20 cellular contexts compared by ENCODE assay signal in genomic region chr7:77335581-77335980, GRCh38.
DNase-seq lines count a peak whose midpoint lies in the region; ATAC-seq and TF ChIP-seq lines count a peak whose summit lies in the region.
"Had no signal": no experiment of that assay in that cellular context is flagged by ENCODE, and none has a peak within 500 bp of the region (broad histone marks: within the 10 kb centered on the region; RNA-seq: fewer than 3 reads in every experiment).

No MANE protein-coding gene starts in this region.

- H2BK5ac ChIP-seq in mesendoderm (ENCODE audit: low read length): no peak overlapping the region

- H2BK15ac ChIP-seq in mesendoderm (replicated peaks; ENCODE audit: low read depth): no peak overlapping the region

- H3K9me3 ChIP-seq in MM.1S (replicated peaks; ENCODE audit: insufficient read depth, low read length) (no peaks in the 10 kb centered on the region), neural progenitor cell (ENCODE audit: low read depth) (no peaks in the 10 kb centered on the region)
- H3K9me3 ChIP-seq: esophagus squamous epithelium had no signal

- H3K27ac ChIP-seq in MM.1S (ENCODE audit: low read length) (peak overlapping the region; percentile 18; the same call in 1 of the 2 replicates), mesendoderm (ENCODE audit: low read depth, low read length) (no peak overlapping the region), neural progenitor cell (no peak overlapping the region)
- H3K27ac ChIP-seq: SK-N-MC had no signal

- TF ChIP-seq CTCF in AG09319 (IDR thresholded peaks at IDR 0.05; ENCODE audit: low read depth, low read length) (no peak), MM.1S (IDR thresholded peaks at IDR 0.05; ENCODE audit: low read length) (no peak), glutamatergic neuron (IDR thresholded peaks at IDR 0.05; ENCODE audit: partially characterized antibody, unreplicated experiment) (no peak), neural progenitor cell (IDR thresholded peaks at IDR 0.05) (no peak)

- H3K23ac ChIP-seq in mesendoderm (ENCODE audit: low read length): no peak overlapping the region

- no peak overlapping the region for H3K4me3 ChIP-seq in MM.1S (ENCODE audit: low read length)
- no peak overlapping the region for H3K4me3 ChIP-seq in mesendoderm (ENCODE audit: low read length)
- no peak overlapping the region for H3K4me3 ChIP-seq in neural progenitor cell
- H3K4me3 ChIP-seq: esophagus squamous epithelium, SK-N-MC had no signal

- ATAC-seq in central memory CD8-positive, alpha-beta T cell (replicated peaks; ENCODE audit: extremely low read depth, poor library complexity, severe bottlenecking): no peak
- ATAC-seq in stimulated activated naive CD8-positive, alpha-beta T cell treated with anti-CD3 and anti-CD28 coated beads, Interleukin-15, Interleukin-2, amounts not matched to agents 100 U/mL and 50 U/mL, for 24 hours: no peak
- ATAC-seq: activated CD4-positive, CD25-positive, alpha-beta regulatory T cell treated with anti-CD3 and anti-CD28 coated beads, Interleukin-2, amount 50 U/mL, for 24 hours had no signal

- H3K79me1 ChIP-seq in mesendoderm (ENCODE audit: low read length): no peaks in the 10 kb centered on the region

- H3K36me3 ChIP-seq in MM.1S (replicated peaks; ENCODE audit: insufficient read depth, low read length) (no peaks in the 10 kb centered on the region), mesendoderm (ENCODE audit: control insufficient read depth, insufficient read depth, low read length) (no peaks in the 10 kb centered on the region), neural progenitor cell (no peaks in the 10 kb centered on the region)
- H3K36me3 ChIP-seq: esophagus squamous epithelium had no signal

- H3K4me2 ChIP-seq in MM.1S (ENCODE audit: low read depth, low read length) (peak overlapping the region; percentile 0; the same call in 1 of the 2 replicates), mesendoderm (ENCODE audit: low read length) (no peak overlapping the region), neural progenitor cell (no peak overlapping the region)

- peaks cover 27% of the 10 kb centered on the region for H3K4me1 ChIP-seq in MM.1S (ENCODE audit: low read length)
- H3K4me1 ChIP-seq in mesendoderm (ENCODE audit: control insufficient read depth, low read depth, low read length): peaks cover 6% of the 10 kb centered on the region
- no peaks in the 10 kb centered on the region for H3K4me1 ChIP-seq in neural progenitor cell

- H3K9ac ChIP-seq in MM.1S (ENCODE audit: low read length): no peak overlapping the region
- no peak overlapping the region for H3K9ac ChIP-seq in mesendoderm (ENCODE audit: low read length)
- no peak overlapping the region for H3K9ac ChIP-seq in neural progenitor cell

- no peak overlapping the region for H3K4me3 Mint-ChIP-seq in central memory CD8-positive, alpha-beta T cell
- H3K4me3 Mint-ChIP-seq in activated naive CD8-positive, alpha-beta T cell treated with anti-CD3 and anti-CD28 coated beads for 36 hours: no peak overlapping the region
- H3K4me3 Mint-ChIP-seq in glutamatergic neuron (ENCODE audit: unreplicated experiment) (no peak overlapping the region), neural progenitor cell (no peak overlapping the region)
- H3K4me3 Mint-ChIP-seq: nephron progenitor cell had no signal

- H3K4me1 Mint-ChIP-seq in central memory CD8-positive, alpha-beta T cell: peaks cover 40% of the 10 kb centered on the region
- peaks cover 25% of the 10 kb centered on the region for H3K4me1 Mint-ChIP-seq in activated naive CD8-positive, alpha-beta T cell treated with anti-CD3 and anti-CD28 coated beads for 36 hours
- H3K4me1 Mint-ChIP-seq in glutamatergic neuron (ENCODE audit: low read depth, unreplicated experiment): peaks cover 8% of the 10 kb centered on the region
- H3K4me1 Mint-ChIP-seq in neural progenitor cell: peaks cover 6% of the 10 kb centered on the region

- H4K5ac ChIP-seq in mesendoderm (ENCODE audit: low read length): no peak overlapping the region

- no peaks in the 10 kb centered on the region for H4K20me1 ChIP-seq in MM.1S (ENCODE audit: insufficient read depth, low read length)
- no peaks in the 10 kb centered on the region for H4K20me1 ChIP-seq in neural progenitor cell (ENCODE audit: low read depth)

- no peak overlapping the region for H2AFZ ChIP-seq in MM.1S (ENCODE audit: low read length)
- H2AFZ ChIP-seq in neural progenitor cell (replicated peaks): no peak overlapping the region

- H3K79me2 ChIP-seq in MM.1S (ENCODE audit: low read length): no peaks in the 10 kb centered on the region
- no peaks in the 10 kb centered on the region for H3K79me2 ChIP-seq in mesendoderm (ENCODE audit: control insufficient read depth, insufficient read depth, low read length)
- no peaks in the 10 kb centered on the region for H3K79me2 ChIP-seq in neural progenitor cell (ENCODE audit: low read depth)

- H3K27ac Mint-ChIP-seq in central memory CD8-positive, alpha-beta T cell (ENCODE audit: low read depth): peak overlapping the region; percentile 24
- H3K27ac Mint-ChIP-seq in activated naive CD8-positive, alpha-beta T cell treated with anti-CD3 and anti-CD28 coated beads for 36 hours: no peak overlapping the region
- no peak overlapping the region for H3K27ac Mint-ChIP-seq in glutamatergic neuron (ENCODE audit: unreplicated experiment)
- no peak overlapping the region for H3K27ac Mint-ChIP-seq in neural progenitor cell
- H3K27ac Mint-ChIP-seq: nephron progenitor cell had no signal

- peak overlapping the region; percentile 45 for H2BK120ac ChIP-seq in mesendoderm (ENCODE audit: low read depth, low read length)

- peaks cover 13% of the 10 kb centered on the region; the same call in 1 of the 2 replicates for H3F3A ChIP-seq in MM.1S (ENCODE audit: insufficient read depth, low read length)
- H3F3A ChIP-seq in neural progenitor cell (ENCODE audit: low read depth): no peaks in the 10 kb centered on the region

- no peak overlapping the region for H2AK5ac ChIP-seq in mesendoderm (ENCODE audit: low read length)

- H3K18ac ChIP-seq in mesendoderm (ENCODE audit: low read length): no peak overlapping the region

- no peaks in the 10 kb centered on the region for H3K9me3 Mint-ChIP-seq in central memory CD8-positive, alpha-beta T cell
- peaks cover 2% of the 10 kb centered on the region for H3K9me3 Mint-ChIP-seq in activated naive CD8-positive, alpha-beta T cell treated with anti-CD3 and anti-CD28 coated beads for 36 hours
- H3K9me3 Mint-ChIP-seq in glutamatergic neuron (ENCODE audit: unreplicated experiment) (peaks cover 6% of the 10 kb centered on the region), neural progenitor cell (peaks cover 3% of the 10 kb centered on the region)
- H3K9me3 Mint-ChIP-seq: nephron progenitor cell had no signal

- H3K4ac ChIP-seq in mesendoderm (ENCODE audit: low read depth, low read length): no peak overlapping the region

- no peak overlapping the region for H4K8ac ChIP-seq in mesendoderm (ENCODE audit: low read depth, low read length)

- DNase-seq in AG09319 (ENCODE audit: extremely low read depth, low read depth) (peak; percentile 56), MM.1S (no peak), mesendoderm (no peak), glutamatergic neuron (no peak), neural progenitor cell (ENCODE audit: low spot score) (no peak)
- DNase-seq in central memory CD8-positive, alpha-beta T cell (ENCODE audit: low spot score in 2 of 2): no peak
- DNase-seq in activated naive CD8-positive, alpha-beta T cell treated with anti-CD3 and anti-CD28 coated beads for 36 hours: no peak
- DNase-seq in stimulated activated naive CD8-positive, alpha-beta T cell treated with anti-CD3 and anti-CD28 coated beads, Interleukin-15, Interleukin-2, amounts not matched to agents 100 U/mL and 50 U/mL, for 24 hours: no peak
- DNase-seq: activated gamma-delta T cell; cerebellar nuclear complex; COR-L47; effector CD8-positive, alpha-beta T cell; esophagus squamous epithelium; NCI-H2081; NCI-H526 treated with DMSO at 0.1 percent for 48 hours; nephron progenitor cell; stimulated activated naive CD4-positive, alpha-beta T cell; T1000 had no signal

- H3K27me3 ChIP-seq in MM.1S (replicated peaks; ENCODE audit: insufficient read depth, low read length) (no peaks in the 10 kb centered on the region), mesendoderm (ENCODE audit: insufficient read depth, low read length, poor library complexity) (no peaks in the 10 kb centered on the region), neural progenitor cell (no peaks in the 10 kb centered on the region)
- H3K27me3 ChIP-seq: esophagus squamous epithelium had no signal

- no peaks in the 10 kb centered on the region for H3K27me3 Mint-ChIP-seq in central memory CD8-positive, alpha-beta T cell
- H3K27me3 Mint-ChIP-seq in activated naive CD8-positive, alpha-beta T cell treated with anti-CD3 and anti-CD28 coated beads for 36 hours: no peaks in the 10 kb centered on the region
- H3K27me3 Mint-ChIP-seq in glutamatergic neuron (ENCODE audit: unreplicated experiment) (no peaks in the 10 kb centered on the region), neural progenitor cell (ENCODE audit: insufficient read depth, low read depth) (peaks cover 2% of the 10 kb centered on the region)

- H3K36me3 Mint-ChIP-seq in central memory CD8-positive, alpha-beta T cell (ENCODE audit: insufficient read depth): no peaks in the 10 kb centered on the region
- H3K36me3 Mint-ChIP-seq in activated naive CD8-positive, alpha-beta T cell treated with anti-CD3 and anti-CD28 coated beads for 36 hours: no peaks in the 10 kb centered on the region
- H3K36me3 Mint-ChIP-seq in glutamatergic neuron (ENCODE audit: unreplicated experiment) (peaks cover 7% of the 10 kb centered on the region), neural progenitor cell (no peaks in the 10 kb centered on the region)

- H3K56ac ChIP-seq in mesendoderm (ENCODE audit: low read length): no peak overlapping the region

- H3K9me2 ChIP-seq in MM.1S (replicated peaks; ENCODE audit: insufficient read depth, low read length): no peaks in the 10 kb centered on the region
